In genomic region chr20:49103019-49103418, GRCh38 we compare ENCODE assay signal across 15 cellular contexts.
"Had no signal": no experiment of that assay in that cellular context is flagged by ENCODE, and none has a peak within 500 bp of the region (broad histone marks: within the 10 kb centered on the region; RNA-seq: fewer than 3 reads in every experiment).

No MANE protein-coding gene starts in this region.

- H3K4me1 Mint-ChIP-seq: neural crest cell had no signal

- H3K27ac Mint-ChIP-seq: activated CD8-positive, alpha-beta memory T cell treated with anti-CD3 and anti-CD28 coated beads, Interleukin-2, amount 10 ng/mL, durations not matched to agents 7 days and 5 days; activated naive CD8-positive, alpha-beta T cell treated with anti-CD3 and anti-CD28 coated beads, Interleukin-2, amount 10 ng/mL, durations not matched to agents 7 days and 5 days had no signal

- H3K4me1 ChIP-seq: breast epithelium, esophagus muscularis mucosa had no signal

- FAIRE-seq: kidney had no signal

- H3K9me3 Mint-ChIP-seq: activated naive CD8-positive, alpha-beta T cell treated with anti-CD3 and anti-CD28 coated beads, Interleukin-2, amount 10 ng/mL, durations not matched to agents 7 days and 5 days; activated T-cell treated with anti-CD3 and anti-CD28 coated beads, Interleukin-2, amount 50 U/mL, for 4 hours; neural crest cell had no signal

- H3K27me3 ChIP-seq: breast epithelium, esophagus muscularis mucosa, ovary, right lobe of liver had no signal

- H3K9me3 ChIP-seq: breast epithelium, esophagus muscularis mucosa, ovary, right lobe of liver had no signal

- DNase-seq: activated CD8-positive, alpha-beta memory T cell treated with anti-CD3 and anti-CD28 coated beads, Interleukin-2, amount 10 ng/mL, durations not matched to agents 7 days and 5 days; activated effector memory CD4-positive, alpha-beta T cell treated with anti-CD3 and anti-CD28 coated beads, Interleukin-2, amount 50 U/mL, for 16 hours; activated naive CD8-positive, alpha-beta T cell treated with anti-CD3 and anti-CD28 coated beads, Interleukin-2, amount 10 ng/mL, durations not matched to agents 7 days and 5 days; activated T-cell treated with anti-CD3 and anti-CD28 coated beads, Interleukin-2, amount 50 U/mL, for 4 hours; aorta; kidney; mesendoderm; ovary; right lobe of liver; T-helper 9 cell had no signal

- ATAC-seq: activated CD8-positive, alpha-beta memory T cell treated with anti-CD3 and anti-CD28 coated beads, Interleukin-2, amount 10 ng/mL, durations not matched to agents 7 days and 5 days; activated T-cell treated with anti-CD3 and anti-CD28 coated beads, Interleukin-2, amount 50 U/mL, for 4 hours had no signal

- H3K27ac ChIP-seq: breast epithelium, esophagus muscularis mucosa, ovary, right lobe of liver, SK-N-MC had no signal

- H3K4me3 ChIP-seq: breast epithelium, esophagus muscularis mucosa, ovary, right lobe of liver, SK-N-MC, smooth muscle cell had no signal

- H3K36me3 ChIP-seq: ovary had no signal

- H3K27me3 Mint-ChIP-seq: activated CD8-positive, alpha-beta memory T cell treated with anti-CD3 and anti-CD28 coated beads, Interleukin-2, amount 10 ng/mL, durations not matched to agents 7 days and 5 days; activated naive CD8-positive, alpha-beta T cell treated with anti-CD3 and anti-CD28 coated beads, Interleukin-2, amount 10 ng/mL, durations not matched to agents 7 days and 5 days had no signal

- H3K4me3 Mint-ChIP-seq: activated CD8-positive, alpha-beta memory T cell treated with anti-CD3 and anti-CD28 coated beads, Interleukin-2, amount 10 ng/mL, durations not matched to agents 7 days and 5 days; activated naive CD8-positive, alpha-beta T cell treated with anti-CD3 and anti-CD28 coated beads, Interleukin-2, amount 10 ng/mL, durations not matched to agents 7 days and 5 days; activated T-cell treated with anti-CD3 and anti-CD28 coated beads, Interleukin-2, amount 50 U/mL, for 4 hours; neural crest cell had no signal

- H3K4me2 ChIP-seq: smooth muscle cell had no signal
